In the genomic region with DNA sequence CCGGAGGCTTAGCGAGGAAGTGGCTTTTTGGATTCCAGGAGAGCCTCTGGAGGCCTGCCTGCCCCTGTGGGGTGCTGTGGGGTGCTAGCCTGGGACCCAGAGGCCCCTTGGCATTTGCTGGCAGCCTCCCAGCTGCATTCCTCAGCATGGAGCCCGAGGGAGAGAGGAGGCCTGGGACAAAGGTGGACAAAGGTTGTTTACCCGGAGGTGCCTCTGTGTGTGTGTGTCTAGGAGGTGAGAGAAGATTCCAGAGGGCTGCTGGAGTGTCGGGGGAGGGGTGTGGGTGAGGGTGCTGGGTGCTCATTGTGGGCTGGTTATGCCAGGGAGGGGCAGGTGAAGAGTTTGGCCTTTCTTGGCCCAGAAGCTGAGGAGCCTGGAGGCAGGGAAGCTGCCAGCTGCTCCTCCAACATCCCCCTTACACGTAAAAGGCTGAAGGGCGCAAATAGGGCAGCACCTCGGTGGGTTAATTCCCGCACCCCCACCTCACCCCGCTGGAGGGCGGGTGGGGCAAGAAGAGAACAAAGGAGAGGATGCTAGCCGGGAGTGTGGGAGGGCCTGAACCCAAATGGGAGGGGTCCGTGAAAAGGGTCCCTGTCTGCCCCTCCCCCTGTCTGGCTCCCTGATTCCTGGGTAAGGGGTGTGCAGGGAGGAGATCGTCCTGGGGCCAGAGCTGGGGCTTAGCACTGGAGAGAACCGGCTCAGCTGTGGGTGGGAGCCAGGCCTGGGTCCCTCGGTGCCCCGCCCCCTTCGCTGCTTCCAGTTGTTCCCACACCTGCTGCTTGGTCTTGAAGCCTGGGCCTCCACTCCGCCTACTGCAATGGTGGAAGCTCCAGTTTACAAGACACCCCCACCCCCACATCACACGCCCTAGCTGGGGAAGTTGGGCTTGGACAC, we compare ENCODE assay signal across 8 cellular contexts. TPM values are rescaled to one million over a fixed set of nuclear protein-coding genes. Genes with fewer than 3 reads are reported as not detected.
DNase-seq lines count a peak whose midpoint lies in the region; ATAC-seq and TF ChIP-seq lines count a peak whose summit lies in the region.

No MANE protein-coding gene starts in this region.

- peaks cover 49% of the 10 kb centered on the region for H3K36me3 Mint-ChIP-seq in Calu3 (ENCODE audit: insufficient read depth, unreplicated experiment)
- H3K36me3 Mint-ChIP-seq in dendritic cell treated with granulocyte-macrophage colony-stimulating factor and Interleukin-4, amounts not matched to agents 40 ng/mL and 50 ng/mL, for 4 days (ENCODE audit: low read depth) = peaks cover 13% of the 10 kb centered on the region

- DNase-seq in Calu3 (peak; percentile 89), NCI-H510A (lab: John Stamatoyannopoulos, UW) (peak; percentile 82), mucosa of gallbladder (ENCODE audit: low spot score) (peak; percentile 74)
- DNase-seq in stimulated activated CD4-positive, alpha-beta T cell treated with anti-CD3 and anti-CD28 coated beads, Interleukin-2, amount 100 ng/mL, for 48 hours = no peak
- DNase-seq in activated T-cell treated with anti-CD3 and anti-CD28 coated beads, Interleukin-2, amount 50 U/mL, for 48 hours = no peak

- ATAC-seq in HG02938 (IDR thresholded peaks at IDR 0.05; ENCODE audit: unreplicated experiment) (no peak), HG02678 (IDR thresholded peaks at IDR 0.05; ENCODE audit: unreplicated experiment) (no peak)

- H3K27ac Mint-ChIP-seq in Calu3 (ENCODE audit: unreplicated experiment) = peak overlapping the region; percentile 96
- peak overlapping the region; percentile 93 for H3K27ac Mint-ChIP-seq in dendritic cell treated with granulocyte-macrophage colony-stimulating factor and Interleukin-4, amounts not matched to agents 40 ng/mL and 50 ng/mL, for 4 days

- H3K4me3 Mint-ChIP-seq in Calu3 (ENCODE audit: low read depth, unreplicated experiment) = peak overlapping the region; percentile 63
- peak overlapping the region; percentile 75 for H3K4me3 Mint-ChIP-seq in dendritic cell treated with granulocyte-macrophage colony-stimulating factor and Interleukin-4, amounts not matched to agents 40 ng/mL and 50 ng/mL, for 4 days

- H3K9me3 Mint-ChIP-seq in Calu3 (ENCODE audit: low read depth, unreplicated experiment) = no peaks in the 10 kb centered on the region
- no peaks in the 10 kb centered on the region for H3K9me3 Mint-ChIP-seq in dendritic cell treated with granulocyte-macrophage colony-stimulating factor and Interleukin-4, amounts not matched to agents 40 ng/mL and 50 ng/mL, for 4 days

- peaks cover 62% of the 10 kb centered on the region for H3K4me1 Mint-ChIP-seq in Calu3 (ENCODE audit: low read depth, unreplicated experiment)
- H3K4me1 Mint-ChIP-seq in dendritic cell treated with granulocyte-macrophage colony-stimulating factor and Interleukin-4, amounts not matched to agents 40 ng/mL and 50 ng/mL, for 4 days (ENCODE audit: low read depth) = peaks cover 52% of the 10 kb centered on the region

- no peaks in the 10 kb centered on the region for H3K27me3 Mint-ChIP-seq in Calu3 (ENCODE audit: unreplicated experiment)
- no peaks in the 10 kb centered on the region for H3K27me3 Mint-ChIP-seq in dendritic cell treated with granulocyte-macrophage colony-stimulating factor and Interleukin-4, amounts not matched to agents 40 ng/mL and 50 ng/mL, for 4 days

- CTCF ChIA-PET in Calu3 (lab: Charles Lee) = interaction anchor here (1.0 to 4.3 kb wide), 10 partner anchors 11 to 110 kb away, joined by 3 to 96 read pairs (median 18); a partner anchor contains a TSS

- TF ChIP-seq CTCF in Calu3 (IDR thresholded peaks at IDR 0.05; ENCODE audit: unreplicated experiment) = peak; percentile 19

- TSS peak; percentile 31 for BruUV-seq in Calu3 (replicated peaks; lab: Mats Ljungman, UMichigan)

- intact Hi-C loops in Calu3 (cut with micrococcal nuclease; ENCODE audit: unreplicated experiment) = loop anchor here (1.0 to 2.0 kb wide), 3 partner anchors 23 to 36 kb away; a partner anchor contains a TSS
- intact Hi-C loops in dendritic cell treated with granulocyte-macrophage colony-stimulating factor and Interleukin-4, amounts not matched to agents 40 ng/mL and 50 ng/mL, for 4 days (cut with micrococcal nuclease) = loop anchor here (1.0 kb wide), 1 partner anchor 10 kb away; a partner anchor contains a TSS

RNA-seq across cellular contexts. Expression of a gene that starts 9.9 kb away (rescaled TPM):
- 16.3 and 17.1 TPM in 2 replicates for total RNA-seq in Calu3 (2022)
- 14.9 TPM for total RNA-seq in mucosa of gallbladder

RNA-seq across cellular contexts. Expression of a gene that starts 23.3 kb away (rescaled TPM):
- total RNA-seq in Calu3 (2022) (57.2 and 64.7 TPM in 2 replicates), mucosa of gallbladder (62.5 TPM)

RNA-seq across cellular contexts. Expression of a gene that starts 36.1 kb away (rescaled TPM):
- total RNA-seq in Calu3 (2022) (21.8 and 23.2 TPM in 2 replicates), mucosa of gallbladder (29.8 TPM)

RNA-seq across cellular contexts. Expression of a gene that starts 39.3 kb away (rescaled TPM):
- 34.4 and 64.3 TPM in 2 replicates for total RNA-seq in Calu3 (2022)
- 63.6 TPM for total RNA-seq in mucosa of gallbladder

RNA-seq across cellular contexts. Expression of a gene that starts 50.1 kb away (rescaled TPM):
- 8.5 and 9.6 TPM in 2 replicates for total RNA-seq in Calu3 (2022)
- 30.7 TPM for total RNA-seq in mucosa of gallbladder

Comparison
In these comparisons a context has a peak if more than half of its experiments do, and no peak if none do; other contexts are left out.
1. DNase-seq: peak in Calu3 (single experiment), NCI-H510A (single experiment) and mucosa of gallbladder (single experiment); none in stimulated activated CD4-positive, alpha-beta T cell treated with anti-CD3 and anti-CD28 coated beads, Interleukin-2, amount 100 ng/mL, for 48 hours (0 of 2) and activated T-cell treated with anti-CD3 and anti-CD28 coated beads, Interleukin-2, amount 50 U/mL, for 48 hours (0 of 2).